8 cellular contexts compared by ENCODE assay signal in the genomic region with DNA sequence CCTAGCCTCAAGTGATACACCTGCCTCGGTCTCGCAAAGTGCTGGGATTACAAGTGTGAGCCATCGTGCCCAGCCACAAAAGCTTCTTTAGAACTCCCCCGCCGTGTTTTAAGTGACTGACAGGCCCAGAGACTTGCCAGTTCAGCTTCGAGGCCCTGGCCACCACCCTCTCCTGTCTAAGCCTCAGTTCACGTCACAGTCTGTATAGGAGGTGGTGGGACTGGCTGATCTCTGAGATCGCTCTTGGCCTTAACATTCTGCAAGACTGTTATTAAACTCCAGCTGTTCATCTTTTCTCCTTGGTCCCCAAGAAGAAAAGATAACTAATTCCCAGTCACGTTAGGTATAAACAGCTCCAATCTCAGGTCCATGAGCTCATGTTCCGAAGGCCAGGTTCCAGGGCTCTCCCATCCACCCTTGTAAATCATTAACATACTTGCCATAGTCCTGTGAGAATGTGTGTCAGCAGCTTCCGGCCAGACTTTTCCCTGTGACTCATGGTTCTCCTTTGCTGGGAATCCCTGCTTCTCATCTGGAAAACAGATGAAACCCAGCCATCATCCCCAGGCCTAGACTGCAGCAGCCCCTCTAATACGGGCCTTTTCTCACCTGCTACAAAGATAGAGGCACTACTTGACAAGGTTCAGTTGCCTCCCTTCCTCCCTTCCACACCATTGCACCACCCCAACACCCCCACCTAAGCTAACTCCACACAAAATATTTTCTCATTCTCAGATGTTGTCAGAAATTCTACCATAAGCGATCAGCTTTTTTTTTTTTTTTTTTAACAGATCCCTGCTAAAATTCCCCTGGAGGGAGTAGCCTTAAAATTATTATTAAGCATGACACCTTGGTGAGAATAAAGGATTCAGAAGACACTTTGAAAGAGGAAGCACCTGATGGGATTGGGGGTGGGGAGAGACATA. TPM values are rescaled to one million over a fixed set of nuclear protein-coding genes. Genes with fewer than 3 reads are reported as not detected.
A peak's percentile ranks its signal among the peaks of the same experiment; 100 is the strongest.
DNase-seq lines count a peak whose midpoint lies in the region; ATAC-seq and TF ChIP-seq lines count a peak whose summit lies in the region.

No MANE protein-coding gene starts in this region.

- no peak for TF ChIP-seq CTCF in gastroesophageal sphincter (IDR thresholded peaks at IDR 0.05)
- no peak for TF ChIP-seq CTCF in CD14-positive monocyte (IDR thresholded peaks at IDR 0.05)

- H3K4me1 ChIP-seq in gastroesophageal sphincter (peaks cover 0 to 17% (median under 1%) of the 10 kb centered on the region in 3 donors), rectal smooth muscle tissue (ENCODE audit: control insufficient read depth, insufficient read depth, low read length) (peaks cover 6% of the 10 kb centered on the region)

- WGBS in gastroesophageal sphincter (ENCODE audit: low coverage in 1 of 2), 2 donors = 48 to 63% methylated on average over 6 to 10 of the region's 13 CpGs

- H3K9me3 Mint-ChIP-seq in CD14-positive monocyte = no peaks in the 10 kb centered on the region

- no peak overlapping the region for H3K9ac ChIP-seq in rectal smooth muscle tissue (ENCODE audit: low read length)

- DNase-seq in GM04503 (ENCODE audit: low read depth) (peak; percentile 92), T1000 (lab: John Stamatoyannopoulos, UW) (peak; percentile 24), CD14-positive monocyte (ENCODE audit: low spot score) (no peak), NCI-H774 (lab: John Stamatoyannopoulos, UW) (no peak)

- H3K4me3 Mint-ChIP-seq in CD14-positive monocyte = no peak overlapping the region

- H3K27ac Mint-ChIP-seq in CD14-positive monocyte = peak overlapping the region in 2 of 7 donors; percentile 16 to 20

- H3K27me3 ChIP-seq in gastroesophageal sphincter (no peaks in the 10 kb centered on the region), rectal smooth muscle tissue (ENCODE audit: control insufficient read depth, insufficient read depth, low read length) (no peaks in the 10 kb centered on the region)

- H3K36me3 ChIP-seq in gastroesophageal sphincter (no peaks in the 10 kb centered on the region), rectal smooth muscle tissue (ENCODE audit: control insufficient read depth, insufficient read depth, low read length) (no peaks in the 10 kb centered on the region)

- no peak for TF ChIP-seq POLR2A in gastroesophageal sphincter (IDR thresholded peaks at IDR 0.05)

- no peaks in the 10 kb centered on the region for H3K36me3 Mint-ChIP-seq in CD14-positive monocyte

- H3K27me3 Mint-ChIP-seq in CD14-positive monocyte (ENCODE audit: low read depth in 3 of 3) = peaks cover 0 to 5% (median 1%) of the 10 kb centered on the region in 3 donors

- H3K27ac ChIP-seq in gastroesophageal sphincter (peak overlapping the region in 3 of 4 donors; percentile 73 to 86 (median 76)), rectal smooth muscle tissue (ENCODE audit: low read depth, low read length) (peak overlapping the region; percentile 75)

- TF ChIP-seq EP300 in gastroesophageal sphincter (IDR thresholded peaks at IDR 0.05) = no peak

- intact Hi-C loops in CD14-positive monocyte (cut with micrococcal nuclease) = no loop called here

- H3K4me1 Mint-ChIP-seq in CD14-positive monocyte = peaks cover 43% of the 10 kb centered on the region

- ATAC-seq in gastroesophageal sphincter (peak; percentile 86), GM21619 (IDR thresholded peaks at IDR 0.05; ENCODE audit: unreplicated experiment) (no peak), GM18498 (IDR thresholded peaks at IDR 0.05; ENCODE audit: unreplicated experiment) (no peak)

- no peaks in the 10 kb centered on the region for H3K9me3 ChIP-seq in gastroesophageal sphincter

- H3K4me3 ChIP-seq in gastroesophageal sphincter = no peak overlapping the region
- no peak overlapping the region for H3K4me3 ChIP-seq in rectal smooth muscle tissue (ENCODE audit: low read length)

RNA-seq across cellular contexts. Expression of gene KIAA0930, which starts 5.6 kb away (rescaled TPM):
- total RNA-seq in gastroesophageal sphincter = 10 to 100 TPM; 26.1 to 54.2 (median 37.3) TPM
- polyA plus RNA-seq in CD14-positive monocyte = 10 to 100 TPM; 14.0 to 15.6 TPM

RNA-seq across cellular contexts. Expression of gene UPK3A, which starts 38.4 kb away (rescaled TPM):
- not detected for total RNA-seq in gastroesophageal sphincter
- 10 to 100 TPM; 14.0 to 19.0 TPM for polyA plus RNA-seq in CD14-positive monocyte

Comparison
In these comparisons a context has a peak if more than half of its experiments do, and no peak if none do; other contexts are left out.
1. DNase-seq: peak in GM04503 (single experiment) and T1000 (single experiment); none in CD14-positive monocyte (single experiment) and NCI-H774 (single experiment).